ENCODE assay signal across 1 cellular context in the genomic region with DNA sequence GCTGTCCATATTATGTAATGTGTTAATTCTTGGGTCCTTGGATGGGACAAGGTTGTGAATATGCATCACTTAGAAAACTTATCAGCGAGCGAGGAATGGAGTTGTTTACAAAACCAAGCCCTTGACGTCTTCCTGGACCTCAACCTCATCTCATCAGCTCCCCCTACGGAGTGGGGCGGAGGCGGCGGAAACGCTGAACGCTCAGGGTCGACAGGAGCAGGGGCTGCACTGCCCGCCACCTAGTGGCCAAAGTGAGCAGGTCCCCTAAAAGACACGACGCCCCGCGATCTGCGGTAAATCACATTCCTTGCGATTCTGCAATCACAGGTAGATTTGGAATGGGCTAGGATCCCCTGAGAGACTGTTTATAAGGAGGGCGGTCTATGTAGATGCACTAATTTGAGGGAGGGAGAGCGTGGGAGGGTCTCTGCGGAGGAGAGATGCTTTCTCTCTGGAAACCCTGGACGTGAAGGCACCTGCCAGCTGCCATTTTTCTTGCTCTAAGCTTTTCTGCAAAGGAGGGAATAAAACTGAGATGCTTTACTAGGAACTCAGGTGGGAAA.
TF ChIP-seq lines count a peak whose summit lies in the region.

No MANE protein-coding gene starts in this region.

TF ChIP-seq in HepG2, 621 proteins besides CTCF, POLR2A, EP300 and RAD21 (continued from another document and continues in another):
- TF ChIP-seq MEIS2 (CRISPR knock-in tag; IDR thresholded peaks at IDR 0.05) (peak; percentile 72; the same call in 1 of the 2 replicates), BCL6 (CRISPR knock-in tag; IDR thresholded peaks at IDR 0.05) (peak; percentile 25; the same call in 1 of the 2 replicates), STAT5B (CRISPR knock-in tag; IDR thresholded peaks at IDR 0.05) (no peak), ZNF768 (CRISPR knock-in tag; IDR thresholded peaks at IDR 0.05) (peak; percentile 62), RAD51 (IDR thresholded peaks at IDR 0.05; ENCODE audit: borderline replicate concordance) (no peak), KLF12 (CRISPR knock-in tag; IDR thresholded peaks at IDR 0.05; ENCODE audit: borderline replicate concordance) (no peak), ZNF619 (CRISPR knock-in tag; IDR thresholded peaks at IDR 0.05) (peak; percentile 65; the same call in 1 of the 2 replicates), PHB2 (IDR thresholded peaks at IDR 0.05; ENCODE audit: partially characterized antibody) (no peak), BRD4 (CRISPR knock-in tag; IDR thresholded peaks at IDR 0.05) (no peak), ETV6 (CRISPR knock-in tag; conservative IDR thresholded peaks at IDR 0.05) (no peak), ZFP62 (CRISPR knock-in tag; IDR thresholded peaks at IDR 0.05) (no peak), RXRB (CRISPR knock-in tag; IDR thresholded peaks at IDR 0.05; ENCODE audit: borderline replicate concordance) (peak; percentile 38; the same call in 1 of the 2 replicates), ZNF572 (CRISPR knock-in tag; IDR thresholded peaks at IDR 0.05) (no peak), ZSCAN25 (CRISPR knock-in tag; IDR thresholded peaks at IDR 0.05) (peak; percentile 95), SP5 (CRISPR knock-in tag; IDR thresholded peaks at IDR 0.05; ENCODE audit: borderline replicate concordance, low read depth) (peak; percentile 38; the same call in 1 of the 2 replicates), ZNF780A (CRISPR knock-in tag; IDR thresholded peaks at IDR 0.05) (no peak), TBX3 (IDR thresholded peaks at IDR 0.05; ENCODE audit: borderline replicate concordance) (no peak), TCF12 (IDR thresholded peaks at IDR 0.05) (no peak), TCF12 (CRISPR knock-in tag; IDR thresholded peaks at IDR 0.05) (no peak)
- TF ChIP-seq, protein P1, sequence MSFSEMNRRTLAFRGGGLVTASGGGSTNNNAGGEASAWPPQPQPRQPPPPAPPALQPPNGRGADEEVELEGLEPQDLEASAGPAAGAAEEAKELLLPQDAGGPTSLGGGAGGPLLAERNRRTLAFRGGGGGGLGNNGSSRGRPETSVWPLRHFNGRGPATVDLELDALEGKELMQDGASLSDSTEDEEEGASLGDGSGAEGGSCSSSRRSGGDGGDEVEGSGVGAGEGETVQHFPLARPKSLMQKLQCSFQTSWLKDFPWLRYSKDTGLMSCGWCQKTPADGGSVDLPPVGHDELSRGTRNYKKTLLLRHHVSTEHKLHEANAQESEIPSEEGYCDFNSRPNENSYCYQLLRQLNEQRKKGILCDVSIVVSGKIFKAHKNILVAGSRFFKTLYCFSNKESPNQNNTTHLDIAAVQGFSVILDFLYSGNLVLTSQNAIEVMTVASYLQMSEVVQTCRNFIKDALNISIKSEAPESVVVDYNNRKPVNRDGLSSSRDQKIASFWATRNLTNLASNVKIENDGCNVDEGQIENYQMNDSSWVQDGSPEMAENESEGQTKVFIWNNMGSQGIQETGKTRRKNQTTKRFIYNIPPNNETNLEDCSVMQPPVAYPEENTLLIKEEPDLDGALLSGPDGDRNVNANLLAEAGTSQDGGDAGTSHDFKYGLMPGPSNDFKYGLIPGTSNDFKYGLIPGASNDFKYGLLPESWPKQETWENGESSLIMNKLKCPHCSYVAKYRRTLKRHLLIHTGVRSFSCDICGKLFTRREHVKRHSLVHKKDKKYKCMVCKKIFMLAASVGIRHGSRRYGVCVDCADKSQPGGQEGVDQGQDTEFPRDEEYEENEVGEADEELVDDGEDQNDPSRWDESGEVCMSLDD (CRISPR knock-in tag; IDR thresholded peaks at IDR 0.05; ENCODE audit: borderline replicate concordance) = peak; percentile 85; the same call in 1 of the 2 replicates
- TF ChIP-seq, protein P2, sequence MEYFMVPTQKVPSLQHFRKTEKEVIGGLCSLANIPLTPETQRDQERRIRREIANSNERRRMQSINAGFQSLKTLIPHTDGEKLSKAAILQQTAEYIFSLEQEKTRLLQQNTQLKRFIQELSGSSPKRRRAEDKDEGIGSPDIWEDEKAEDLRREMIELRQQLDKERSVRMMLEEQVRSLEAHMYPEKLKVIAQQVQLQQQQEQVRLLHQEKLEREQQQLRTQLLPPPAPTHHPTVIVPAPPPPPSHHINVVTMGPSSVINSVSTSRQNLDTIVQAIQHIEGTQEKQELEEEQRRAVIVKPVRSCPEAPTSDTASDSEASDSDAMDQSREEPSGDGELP (IDR thresholded peaks at IDR 0.05; ENCODE audit: borderline replicate concordance, low read depth) = no peak
- TF ChIP-seq, protein P3, sequence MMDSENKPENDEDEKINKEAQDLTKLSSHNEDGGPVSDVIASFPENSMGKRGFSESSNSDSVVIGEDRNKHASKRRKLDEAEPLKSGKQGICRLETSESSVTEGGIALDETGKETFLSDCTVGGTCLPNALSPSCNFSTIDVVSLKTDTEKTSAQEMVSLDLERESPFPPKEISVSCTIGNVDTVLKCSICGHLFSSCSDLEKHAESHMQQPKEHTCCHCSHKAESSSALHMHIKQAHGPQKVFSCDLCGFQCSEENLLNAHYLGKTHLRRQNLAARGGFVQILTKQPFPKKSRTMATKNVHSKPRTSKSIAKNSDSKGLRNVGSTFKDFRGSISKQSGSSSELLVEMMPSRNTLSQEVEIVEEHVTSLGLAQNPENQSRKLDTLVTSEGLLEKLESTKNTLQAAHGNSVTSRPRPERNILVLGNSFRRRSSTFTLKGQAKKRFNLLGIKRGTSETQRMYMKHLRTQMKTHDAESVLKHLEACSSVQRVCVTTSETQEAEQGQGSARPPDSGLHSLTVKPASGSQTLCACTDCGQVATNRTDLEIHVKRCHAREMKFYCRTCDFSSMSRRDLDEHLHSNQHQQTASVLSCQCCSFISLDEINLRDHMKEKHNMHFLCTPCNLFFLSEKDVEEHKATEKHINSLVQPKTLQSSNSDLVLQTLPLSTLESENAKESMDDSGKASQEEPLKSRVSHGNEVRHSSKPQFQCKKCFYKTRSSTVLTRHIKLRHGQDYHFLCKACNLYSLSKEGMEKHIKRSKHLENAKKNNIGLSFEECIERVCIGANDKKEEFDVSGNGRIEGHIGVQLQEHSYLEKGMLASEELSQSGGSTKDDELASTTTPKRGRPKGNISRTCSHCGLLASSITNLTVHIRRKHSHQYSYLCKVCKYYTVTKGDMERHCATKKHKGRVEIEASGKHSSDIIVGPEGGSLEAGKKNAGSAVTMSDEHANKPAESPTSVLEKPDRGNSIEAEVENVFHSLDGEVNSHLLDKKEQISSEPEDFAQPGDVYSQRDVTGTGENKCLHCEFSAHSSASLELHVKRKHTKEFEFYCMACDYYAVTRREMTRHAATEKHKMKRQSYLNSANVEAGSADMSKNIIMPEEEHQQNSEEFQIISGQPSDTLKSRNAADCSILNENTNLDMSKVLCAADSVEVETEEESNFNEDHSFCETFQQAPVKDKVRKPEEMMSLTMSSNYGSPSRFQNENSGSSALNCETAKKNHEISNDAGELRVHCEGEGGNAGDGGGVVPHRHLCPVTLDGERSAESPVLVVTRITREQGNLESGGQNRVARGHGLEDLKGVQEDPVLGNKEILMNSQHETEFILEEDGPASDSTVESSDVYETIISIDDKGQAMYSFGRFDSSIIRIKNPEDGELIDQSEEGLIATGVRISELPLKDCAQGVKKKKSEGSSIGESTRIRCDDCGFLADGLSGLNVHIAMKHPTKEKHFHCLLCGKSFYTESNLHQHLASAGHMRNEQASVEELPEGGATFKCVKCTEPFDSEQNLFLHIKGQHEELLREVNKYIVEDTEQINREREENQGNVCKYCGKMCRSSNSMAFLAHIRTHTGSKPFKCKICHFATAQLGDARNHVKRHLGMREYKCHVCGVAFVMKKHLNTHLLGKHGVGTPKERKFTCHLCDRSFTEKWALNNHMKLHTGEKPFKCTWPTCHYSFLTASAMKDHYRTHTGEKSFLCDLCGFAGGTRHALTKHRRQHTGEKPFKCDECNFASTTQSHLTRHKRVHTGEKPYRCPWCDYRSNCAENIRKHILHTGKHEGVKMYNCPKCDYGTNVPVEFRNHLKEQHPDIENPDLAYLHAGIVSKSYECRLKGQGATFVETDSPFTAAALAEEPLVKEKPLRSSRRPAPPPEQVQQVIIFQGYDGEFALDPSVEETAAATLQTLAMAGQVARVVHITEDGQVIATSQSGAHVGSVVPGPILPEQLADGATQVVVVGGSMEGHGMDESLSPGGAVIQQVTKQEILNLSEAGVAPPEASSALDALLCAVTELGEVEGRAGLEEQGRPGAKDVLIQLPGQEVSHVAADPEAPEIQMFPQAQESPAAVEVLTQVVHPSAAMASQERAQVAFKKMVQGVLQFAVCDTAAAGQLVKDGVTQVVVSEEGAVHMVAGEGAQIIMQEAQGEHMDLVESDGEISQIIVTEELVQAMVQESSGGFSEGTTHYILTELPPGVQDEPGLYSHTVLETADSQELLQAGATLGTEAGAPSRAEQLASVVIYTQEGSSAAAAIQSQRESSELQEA (CRISPR knock-in tag; IDR thresholded peaks at IDR 0.05; ENCODE audit: not compliant biosample characterization) = no peak
- TF ChIP-seq, protein P4, sequence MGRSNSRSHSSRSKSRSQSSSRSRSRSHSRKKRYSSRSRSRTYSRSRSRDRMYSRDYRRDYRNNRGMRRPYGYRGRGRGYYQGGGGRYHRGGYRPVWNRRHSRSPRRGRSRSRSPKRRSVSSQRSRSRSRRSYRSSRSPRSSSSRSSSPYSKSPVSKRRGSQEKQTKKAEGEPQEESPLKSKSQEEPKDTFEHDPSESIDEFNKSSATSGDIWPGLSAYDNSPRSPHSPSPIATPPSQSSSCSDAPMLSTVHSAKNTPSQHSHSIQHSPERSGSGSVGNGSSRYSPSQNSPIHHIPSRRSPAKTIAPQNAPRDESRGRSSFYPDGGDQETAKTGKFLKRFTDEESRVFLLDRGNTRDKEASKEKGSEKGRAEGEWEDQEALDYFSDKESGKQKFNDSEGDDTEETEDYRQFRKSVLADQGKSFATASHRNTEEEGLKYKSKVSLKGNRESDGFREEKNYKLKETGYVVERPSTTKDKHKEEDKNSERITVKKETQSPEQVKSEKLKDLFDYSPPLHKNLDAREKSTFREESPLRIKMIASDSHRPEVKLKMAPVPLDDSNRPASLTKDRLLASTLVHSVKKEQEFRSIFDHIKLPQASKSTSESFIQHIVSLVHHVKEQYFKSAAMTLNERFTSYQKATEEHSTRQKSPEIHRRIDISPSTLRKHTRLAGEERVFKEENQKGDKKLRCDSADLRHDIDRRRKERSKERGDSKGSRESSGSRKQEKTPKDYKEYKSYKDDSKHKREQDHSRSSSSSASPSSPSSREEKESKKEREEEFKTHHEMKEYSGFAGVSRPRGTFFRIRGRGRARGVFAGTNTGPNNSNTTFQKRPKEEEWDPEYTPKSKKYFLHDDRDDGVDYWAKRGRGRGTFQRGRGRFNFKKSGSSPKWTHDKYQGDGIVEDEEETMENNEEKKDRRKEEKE (IDR thresholded peaks at IDR 0.05) = no peak
- TF ChIP-seq, protein P5, sequence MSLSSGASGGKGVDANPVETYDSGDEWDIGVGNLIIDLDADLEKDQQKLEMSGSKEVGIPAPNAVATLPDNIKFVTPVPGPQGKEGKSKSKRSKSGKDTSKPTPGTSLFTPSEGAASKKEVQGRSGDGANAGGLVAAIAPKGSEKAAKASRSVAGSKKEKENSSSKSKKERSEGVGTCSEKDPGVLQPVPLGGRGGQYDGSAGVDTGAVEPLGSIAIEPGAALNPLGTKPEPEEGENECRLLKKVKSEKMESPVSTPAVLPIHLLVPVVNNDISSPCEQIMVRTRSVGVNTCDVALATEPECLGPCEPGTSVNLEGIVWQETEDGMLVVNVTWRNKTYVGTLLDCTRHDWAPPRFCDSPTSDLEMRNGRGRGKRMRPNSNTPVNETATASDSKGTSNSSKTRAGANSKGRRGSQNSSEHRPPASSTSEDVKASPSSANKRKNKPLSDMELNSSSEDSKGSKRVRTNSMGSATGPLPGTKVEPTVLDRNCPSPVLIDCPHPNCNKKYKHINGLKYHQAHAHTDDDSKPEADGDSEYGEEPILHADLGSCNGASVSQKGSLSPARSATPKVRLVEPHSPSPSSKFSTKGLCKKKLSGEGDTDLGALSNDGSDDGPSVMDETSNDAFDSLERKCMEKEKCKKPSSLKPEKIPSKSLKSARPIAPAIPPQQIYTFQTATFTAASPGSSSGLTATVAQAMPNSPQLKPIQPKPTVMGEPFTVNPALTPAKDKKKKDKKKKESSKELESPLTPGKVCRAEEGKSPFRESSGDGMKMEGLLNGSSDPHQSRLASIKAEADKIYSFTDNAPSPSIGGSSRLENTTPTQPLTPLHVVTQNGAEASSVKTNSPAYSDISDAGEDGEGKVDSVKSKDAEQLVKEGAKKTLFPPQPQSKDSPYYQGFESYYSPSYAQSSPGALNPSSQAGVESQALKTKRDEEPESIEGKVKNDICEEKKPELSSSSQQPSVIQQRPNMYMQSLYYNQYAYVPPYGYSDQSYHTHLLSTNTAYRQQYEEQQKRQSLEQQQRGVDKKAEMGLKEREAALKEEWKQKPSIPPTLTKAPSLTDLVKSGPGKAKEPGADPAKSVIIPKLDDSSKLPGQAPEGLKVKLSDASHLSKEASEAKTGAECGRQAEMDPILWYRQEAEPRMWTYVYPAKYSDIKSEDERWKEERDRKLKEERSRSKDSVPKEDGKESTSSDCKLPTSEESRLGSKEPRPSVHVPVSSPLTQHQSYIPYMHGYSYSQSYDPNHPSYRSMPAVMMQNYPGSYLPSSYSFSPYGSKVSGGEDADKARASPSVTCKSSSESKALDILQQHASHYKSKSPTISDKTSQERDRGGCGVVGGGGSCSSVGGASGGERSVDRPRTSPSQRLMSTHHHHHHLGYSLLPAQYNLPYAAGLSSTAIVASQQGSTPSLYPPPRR (CRISPR knock-in tag; IDR thresholded peaks at IDR 0.05; ENCODE audit: borderline replicate concordance) = no peak
- TF ChIP-seq, protein P6, sequence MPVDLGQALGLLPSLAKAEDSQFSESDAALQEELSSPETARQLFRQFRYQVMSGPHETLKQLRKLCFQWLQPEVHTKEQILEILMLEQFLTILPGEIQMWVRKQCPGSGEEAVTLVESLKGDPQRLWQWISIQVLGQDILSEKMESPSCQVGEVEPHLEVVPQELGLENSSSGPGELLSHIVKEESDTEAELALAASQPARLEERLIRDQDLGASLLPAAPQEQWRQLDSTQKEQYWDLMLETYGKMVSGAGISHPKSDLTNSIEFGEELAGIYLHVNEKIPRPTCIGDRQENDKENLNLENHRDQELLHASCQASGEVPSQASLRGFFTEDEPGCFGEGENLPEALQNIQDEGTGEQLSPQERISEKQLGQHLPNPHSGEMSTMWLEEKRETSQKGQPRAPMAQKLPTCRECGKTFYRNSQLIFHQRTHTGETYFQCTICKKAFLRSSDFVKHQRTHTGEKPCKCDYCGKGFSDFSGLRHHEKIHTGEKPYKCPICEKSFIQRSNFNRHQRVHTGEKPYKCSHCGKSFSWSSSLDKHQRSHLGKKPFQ (CRISPR knock-in tag; IDR thresholded peaks at IDR 0.05; ENCODE audit: insufficient replicate concordance) = no peak
